In the genomic region with DNA sequence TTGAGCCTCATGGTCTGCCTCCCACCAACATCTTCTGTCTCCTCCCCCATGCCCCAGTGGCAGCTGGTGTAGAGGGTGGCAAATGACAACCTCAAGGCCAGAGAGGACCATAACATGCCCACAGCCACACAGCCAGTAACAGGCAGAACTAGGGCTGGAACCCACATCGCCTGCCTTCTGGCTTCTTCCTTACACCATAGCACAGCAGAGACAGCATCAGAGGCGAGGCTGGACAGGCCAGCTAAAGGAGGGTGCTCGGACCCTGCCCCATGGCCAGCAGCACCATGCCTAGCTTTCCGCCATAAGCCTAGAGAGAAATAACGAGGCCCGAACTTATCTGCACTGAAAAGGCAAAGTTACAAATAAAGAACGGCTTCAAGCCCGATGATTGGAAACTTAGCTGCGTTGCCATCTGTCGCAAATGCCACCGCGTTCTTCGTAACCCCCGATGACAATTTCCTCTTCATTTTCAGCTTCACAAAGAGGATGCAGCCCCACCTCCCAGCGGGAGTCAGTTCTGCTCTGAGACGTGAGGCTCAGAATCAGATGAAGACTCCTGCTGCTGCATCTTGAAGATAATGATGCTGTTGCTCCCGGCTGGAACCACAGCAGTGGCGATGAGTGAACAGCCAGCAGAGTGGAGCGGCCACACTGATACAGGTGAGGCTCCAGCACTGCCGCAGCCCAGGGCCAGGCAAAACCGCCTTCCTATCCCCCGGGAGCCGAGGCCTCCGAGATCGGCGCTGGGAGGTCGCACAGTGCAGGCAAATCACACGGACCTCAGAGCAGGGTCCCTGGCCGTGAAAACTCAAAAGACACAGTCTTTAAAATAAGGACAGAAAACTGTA, we compare ENCODE assay signal across 18 cellular contexts.
DNase-seq lines count a peak whose midpoint lies in the region; ATAC-seq and TF ChIP-seq lines count a peak whose summit lies in the region.
"Had no signal": no experiment of that assay in that cellular context is flagged by ENCODE, and none has a peak within 500 bp of the region (broad histone marks: within the 10 kb centered on the region; RNA-seq: fewer than 3 reads in every experiment).

No MANE protein-coding gene starts in this region.

- H3K4me1 ChIP-seq in RWPE2 (ENCODE audit: insufficient read depth, poor library complexity, severe bottlenecking) (no peaks in the 10 kb centered on the region), upper lobe of right lung (no peaks in the 10 kb centered on the region), esophagus squamous epithelium (peaks cover 9 to 30% (median 19%) of the 10 kb centered on the region in 3 donors)
- H3K4me1 ChIP-seq: Peyer's patch had no signal

- ATAC-seq in RWPE2 (ENCODE audit: low read depth) (no peak), upper lobe of right lung (no peak), HG03432 (IDR thresholded peaks at IDR 0.05; ENCODE audit: unreplicated experiment) (no peak)
- ATAC-seq: A549, K562 had no signal

- no peaks in the 10 kb centered on the region for H3K9me3 ChIP-seq in RWPE2 (ENCODE audit: severe bottlenecking)
- H3K9me3 ChIP-seq in upper lobe of right lung, result no peaks in the 10 kb centered on the region
- H3K9me3 ChIP-seq in esophagus squamous epithelium, result no peaks in the 10 kb centered on the region
- H3K9me3 ChIP-seq: Peyer's patch had no signal

- no peaks in the 10 kb centered on the region for H3K36me3 Mint-ChIP-seq in immature natural killer cell

- H3K36me3 ChIP-seq in RWPE2 (ENCODE audit: low read depth) (no peaks in the 10 kb centered on the region), upper lobe of right lung (no peaks in the 10 kb centered on the region), esophagus squamous epithelium (no peaks in the 10 kb centered on the region)
- H3K36me3 ChIP-seq: Peyer's patch had no signal

- peak overlapping the region in 2 of 6 donors; percentile 35 to 40 for H3K27ac Mint-ChIP-seq in immature natural killer cell

- H3K4me3 ChIP-seq in RWPE2 (ENCODE audit: severe bottlenecking), result no peak overlapping the region
- no peak overlapping the region for H3K4me3 ChIP-seq in upper lobe of right lung
- no peak overlapping the region for H3K4me3 ChIP-seq in esophagus squamous epithelium
- H3K4me3 ChIP-seq: A549, K562, Peyer's patch had no signal

- H3K27me3 ChIP-seq in RWPE2 (ENCODE audit: insufficient read depth, poor library complexity, severe bottlenecking), result no peaks in the 10 kb centered on the region
- peaks cover 5% of the 10 kb centered on the region for H3K27me3 ChIP-seq in upper lobe of right lung
- H3K27me3 ChIP-seq in esophagus squamous epithelium, result peaks cover 0 to 22% (median 0%) of the 10 kb centered on the region in 4 donors
- H3K27me3 ChIP-seq: Peyer's patch had no signal

- WGBS in esophagus squamous epithelium, 2 donors, result 82 to 90% methylated on average over 14 to 25 of the region's 29 CpGs

- no peak for TF ChIP-seq POLR2A in esophagus squamous epithelium (IDR thresholded peaks at IDR 0.05)

- no peaks in the 10 kb centered on the region for H3K4me1 Mint-ChIP-seq in immature natural killer cell

- TF ChIP-seq CTCF in RWPE2 (IDR thresholded peaks at IDR 0.05; ENCODE audit: poor library complexity, severe bottlenecking), result no peak
- no peak for TF ChIP-seq CTCF in upper lobe of right lung (IDR thresholded peaks at IDR 0.05)
- TF ChIP-seq CTCF in esophagus squamous epithelium (IDR thresholded peaks at IDR 0.05), result no peak

- peaks cover 3 to 5% (median 3%) of the 10 kb centered on the region in 3 donors for H3K27me3 Mint-ChIP-seq in immature natural killer cell (ENCODE audit: low read depth in 3 of 3)

- no peak overlapping the region for H3K27ac ChIP-seq in RWPE2 (ENCODE audit: poor library complexity, severe bottlenecking)
- H3K27ac ChIP-seq in upper lobe of right lung, result no peak overlapping the region
- no peak overlapping the region for H3K27ac ChIP-seq in esophagus squamous epithelium
- H3K27ac ChIP-seq: C4-2B, Peyer's patch had no signal

- no peaks in the 10 kb centered on the region for H3K9me3 Mint-ChIP-seq in immature natural killer cell

- no peak overlapping the region for H3K4me3 Mint-ChIP-seq in immature natural killer cell

- peak; percentile 25 for DNase-seq in activated effector memory CD4-positive, alpha-beta T cell treated with anti-CD3 and anti-CD28 coated beads, Interleukin-2, amount 50 U/mL, for 16 hours
- no peak for DNase-seq in activated effector memory CD4-positive, alpha-beta T cell treated with Interleukin-2 at 50 U/mL for 16 hours
- DNase-seq in RWPE2 (ENCODE audit: low spot score), result peak; percentile 30
- peak; percentile 51 for DNase-seq in mesenteric fat pad (ENCODE audit: low spot score)
- DNase-seq in upper lobe of right lung, result peak; percentile 25
- DNase-seq in immature natural killer cell, result no peak
- no peak for DNase-seq in esophagus squamous epithelium (lab: John Stamatoyannopoulos, UW)
- DNase-seq: H7, NCI-H1048, NCI-H146, NCI-H446, NCI-H774, SHP77 had no signal

- intact Hi-C loops in upper lobe of right lung (cut with DNase I), result no loop called here
- intact Hi-C loops in esophagus squamous epithelium (cut with DNase I), result no loop called here

Comparison
In these comparisons a context has a peak if more than half of its experiments do, and no peak if none do; other contexts are left out.
1. DNase-seq: peak in activated effector memory CD4-positive, alpha-beta T cell treated with anti-CD3 and anti-CD28 coated beads, Interleukin-2, amount 50 U/mL, for 16 hours (single experiment), RWPE2 (single experiment), mesenteric fat pad (single experiment) and upper lobe of right lung (single experiment); none in activated effector memory CD4-positive, alpha-beta T cell treated with Interleukin-2 at 50 U/mL for 16 hours (single experiment), immature natural killer cell (0 of 3) and esophagus squamous epithelium (single experiment).